ENCODE assay signal across 8 cellular contexts in the genomic region with DNA sequence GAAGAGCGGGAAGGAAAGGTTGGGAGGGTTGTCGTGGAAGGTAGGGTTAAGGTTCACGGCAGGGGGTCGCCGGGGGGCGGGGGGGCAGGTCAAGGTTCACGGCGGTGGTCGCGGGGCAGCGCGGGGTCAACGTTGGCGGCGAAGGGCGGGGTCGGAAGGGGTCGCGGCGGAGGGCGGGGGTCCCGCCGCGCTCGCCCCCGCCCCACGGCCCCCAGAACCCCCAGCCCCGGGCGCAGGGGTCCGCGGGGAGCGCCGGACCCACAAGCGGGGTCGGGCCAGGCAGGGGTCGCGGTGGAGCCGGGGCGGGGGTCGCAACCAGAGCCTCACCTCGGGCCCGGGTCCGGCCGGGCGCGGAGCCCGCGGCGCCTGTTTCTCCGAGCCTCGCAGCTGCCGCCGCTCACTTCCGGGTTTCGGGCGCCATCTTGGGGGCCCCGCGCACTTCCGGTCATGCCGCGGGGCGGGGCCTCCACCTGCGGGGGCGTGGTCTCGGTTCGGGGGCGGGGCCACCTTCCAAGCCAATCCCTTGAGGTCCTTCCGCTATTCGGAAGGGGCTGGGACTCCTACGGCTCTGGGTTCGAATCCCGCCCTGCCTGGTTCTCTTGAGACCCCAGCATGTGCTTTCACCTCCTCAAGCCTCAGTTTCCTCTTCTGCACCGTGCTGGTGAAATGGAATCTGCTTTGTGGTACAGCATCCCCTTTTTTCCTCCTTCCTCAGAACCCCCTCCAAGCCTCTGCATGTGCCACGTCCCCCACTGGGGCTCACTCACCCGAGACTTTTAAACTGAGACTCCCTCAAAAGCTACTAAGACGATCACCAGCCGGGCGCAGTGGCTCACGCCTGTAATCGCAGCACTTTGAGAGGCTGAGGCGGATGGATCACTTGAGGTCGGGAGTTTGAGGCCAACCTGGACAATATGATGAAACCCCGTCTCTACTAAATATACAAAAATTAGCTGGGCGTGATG. TPM values are rescaled to one million over a fixed set of nuclear protein-coding genes. Genes with fewer than 3 reads are reported as not detected.
DNase-seq lines count a peak whose midpoint lies in the region; ATAC-seq and TF ChIP-seq lines count a peak whose summit lies in the region.

A gene with protein sequence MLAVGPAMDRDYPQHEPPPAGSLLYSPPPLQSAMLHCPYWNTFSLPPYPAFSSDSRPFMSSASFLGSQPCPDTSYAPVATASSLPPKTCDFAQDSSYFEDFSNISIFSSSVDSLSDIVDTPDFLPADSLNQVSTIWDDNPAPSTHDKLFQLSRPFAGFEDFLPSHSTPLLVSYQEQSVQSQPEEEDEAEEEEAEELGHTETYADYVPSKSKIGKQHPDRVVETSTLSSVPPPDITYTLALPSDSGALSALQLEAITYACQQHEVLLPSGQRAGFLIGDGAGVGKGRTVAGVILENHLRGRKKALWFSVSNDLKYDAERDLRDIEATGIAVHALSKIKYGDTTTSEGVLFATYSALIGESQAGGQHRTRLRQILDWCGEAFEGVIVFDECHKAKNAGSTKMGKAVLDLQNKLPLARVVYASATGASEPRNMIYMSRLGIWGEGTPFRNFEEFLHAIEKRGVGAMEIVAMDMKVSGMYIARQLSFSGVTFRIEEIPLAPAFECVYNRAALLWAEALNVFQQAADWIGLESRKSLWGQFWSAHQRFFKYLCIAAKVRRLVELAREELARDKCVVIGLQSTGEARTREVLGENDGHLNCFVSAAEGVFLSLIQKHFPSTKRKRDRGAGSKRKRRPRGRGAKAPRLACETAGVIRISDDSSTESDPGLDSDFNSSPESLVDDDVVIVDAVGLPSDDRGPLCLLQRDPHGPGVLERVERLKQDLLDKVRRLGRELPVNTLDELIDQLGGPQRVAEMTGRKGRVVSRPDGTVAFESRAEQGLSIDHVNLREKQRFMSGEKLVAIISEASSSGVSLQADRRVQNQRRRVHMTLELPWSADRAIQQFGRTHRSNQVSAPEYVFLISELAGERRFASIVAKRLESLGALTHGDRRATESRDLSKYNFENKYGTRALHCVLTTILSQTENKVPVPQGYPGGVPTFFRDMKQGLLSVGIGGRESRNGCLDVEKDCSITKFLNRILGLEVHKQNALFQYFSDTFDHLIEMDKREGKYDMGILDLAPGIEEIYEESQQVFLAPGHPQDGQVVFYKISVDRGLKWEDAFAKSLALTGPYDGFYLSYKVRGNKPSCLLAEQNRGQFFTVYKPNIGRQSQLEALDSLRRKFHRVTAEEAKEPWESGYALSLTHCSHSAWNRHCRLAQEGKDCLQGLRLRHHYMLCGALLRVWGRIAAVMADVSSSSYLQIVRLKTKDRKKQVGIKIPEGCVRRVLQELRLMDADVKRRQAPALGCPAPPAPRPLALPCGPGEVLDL (N-terminal part only) (minus strand): TSS at position 424 of the 965 bp plus-strand sequence. CDS start 19,992 bp downstream, outside the sequence.

- H3K27me3 ChIP-seq in HAP-1 (ENCODE audit: low read depth) (no peaks in the 10 kb centered on the region), left ventricle myocardium inferior (ENCODE audit: low read depth) (no peaks in the 10 kb centered on the region), psoas muscle (ENCODE audit: insufficient read depth in 3 of 3, low read length in 2 of 3) (peaks cover 0 to 7% (median 2%) of the 10 kb centered on the region in 3 donors)

- intact Hi-C loops in T-helper 2 cell treated with Interferon-gamma antibody and Interleukin-4, amounts not matched to agents 100 ng/mL and 5 ng/mL, for 36 hours (cut with micrococcal nuclease): loop anchor here (5.0 kb wide), 1 partner anchor 42 kb away; no protein-coding TSS in a partner anchor
- intact Hi-C loops in left ventricle myocardium inferior (cut with micrococcal nuclease): no loop called here
- intact Hi-C loops in psoas muscle (cut with DNase I): loop anchor here in 1 of 2 donors (5.0 kb wide), 1 partner anchor 42 kb away; no protein-coding TSS in a partner anchor

- DNase-seq in D341Med (ENCODE audit: low spot score) (peak; percentile 99), HAP-1 (ENCODE audit: low spot score in 2 of 2) (peak; percentile 78 to 95), NCI-H1436 (lab: John Stamatoyannopoulos, UW) (peak; percentile 85), amygdala (lab: John Stamatoyannopoulos, UW) (peak in 53 of 56 donors; percentile 14 to 87 (median 61)), left ventricle myocardium inferior (peak; percentile 88), psoas muscle (peak; percentile 91 to 95), ureter (ENCODE audit: low spot score) (peak; percentile 94)

- in situ Hi-C loops in HAP-1 (cut with MboI; ENCODE audit: low sequenced_read_pairs): no loop called here

- H3K9me3 ChIP-seq in HAP-1: no peaks in the 10 kb centered on the region
- H3K9me3 ChIP-seq in left ventricle myocardium inferior (replicated peaks): no peaks in the 10 kb centered on the region
- H3K9me3 ChIP-seq in psoas muscle: no peaks in the 10 kb centered on the region

- H3K27ac ChIP-seq in left ventricle myocardium inferior (replicated peaks): peak within 1 kb of the TSS; percentile 94
- H3K27ac ChIP-seq in psoas muscle: peak within 1 kb of the TSS; percentile 92

- peaks cover 5% of the 10 kb centered on the region for H3K4me1 ChIP-seq in HAP-1
- peaks cover 39% of the 10 kb centered on the region for H3K4me1 ChIP-seq in left ventricle myocardium inferior
- H3K4me1 ChIP-seq in psoas muscle: peaks cover 27% of the 10 kb centered on the region

- 13 to 23% (median 22%) methylated on average over 49 to 84 of the region's 84 CpGs for WGBS in psoas muscle, 3 donors

- H3K36me3 ChIP-seq in HAP-1 (replicated peaks) (no peaks in the 10 kb centered on the region; the same call in 1 of the 2 replicates), left ventricle myocardium inferior (no peaks in the 10 kb centered on the region), psoas muscle (ENCODE audit: insufficient read depth in 1 of 2, low read depth in 1 of 2) (no peaks in the 10 kb centered on the region)

- peak; percentile 78 to 85 (median 81) for ATAC-seq in psoas muscle

- no peak for TF ChIP-seq CTCF in left ventricle myocardium inferior (IDR thresholded peaks at IDR 0.05; ENCODE audit: borderline replicate concordance)
- TF ChIP-seq CTCF in psoas muscle (IDR thresholded peaks at IDR 0.05): no peak

- H3K4me3 ChIP-seq in HAP-1 (peak within 1 kb of the TSS; percentile 72), left ventricle myocardium inferior (peak within 1 kb of the TSS; percentile 94), psoas muscle (peak within 1 kb of the TSS; percentile 87)

RNA-seq across cellular contexts. Expression of the gene that starts here (rescaled TPM):
- 63.2 and 67.2 TPM in 2 replicates for total RNA-seq in T-helper 2 cell treated with Interferon-gamma antibody and Interleukin-4, amounts not matched to agents 100 ng/mL and 5 ng/mL, for 36 hours
- total RNA-seq in left ventricle myocardium inferior (16.9 TPM), psoas muscle (100 to 1,000 TPM in 1 of 4 donors, 10 to 100 TPM in 3; 20.9 to 138 (median 76.9) TPM), ureter (122 TPM)
- 10 to 100 TPM; 18.5 to 47.2 (median 20.2) TPM for polyA plus RNA-seq in psoas muscle

Comparison
In these comparisons a context has a peak if more than half of its experiments do, and no peak if none do; other contexts are left out.
1. Peak in every context shown above with its lines: DNase-seq, ATAC-seq, H3K4me3 ChIP-seq and H3K27ac ChIP-seq.